ENCODE assay signal across 6 cellular contexts in the genomic region with DNA sequence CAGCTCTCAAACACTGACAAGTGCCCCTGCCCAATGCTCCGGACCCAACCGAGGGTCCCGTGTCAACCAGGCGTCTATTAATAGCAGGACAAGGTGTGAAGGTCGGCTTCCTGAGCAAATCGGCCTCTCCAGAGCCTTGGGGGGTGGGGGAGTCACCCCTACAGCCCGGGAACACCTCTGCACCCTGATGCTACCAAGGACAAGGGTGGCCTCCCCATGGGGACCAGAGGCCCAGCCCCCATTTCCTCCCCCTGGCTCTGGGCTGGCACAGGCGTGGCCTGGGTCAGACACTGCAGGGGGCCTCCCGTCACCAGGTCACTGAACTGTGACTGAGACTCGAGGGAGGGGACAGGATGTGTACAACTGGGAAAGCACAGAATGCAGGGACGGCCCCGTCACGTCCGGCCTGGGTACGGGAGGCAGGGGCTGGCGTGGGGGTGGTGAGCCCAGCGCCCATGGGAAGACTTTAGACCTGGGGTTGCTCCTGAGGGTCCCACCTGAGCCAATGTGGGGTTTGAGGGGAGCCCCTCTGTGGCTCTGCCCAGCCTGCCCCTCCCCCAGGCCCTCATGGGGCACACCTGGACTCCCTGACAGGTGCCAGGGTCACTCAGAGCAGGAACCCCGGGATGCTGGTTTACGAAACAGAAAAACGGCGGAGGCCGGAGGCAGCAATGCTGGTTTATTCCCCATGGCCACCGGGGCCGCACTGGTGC. TPM values are rescaled to one million over a fixed set of nuclear protein-coding genes. Genes with fewer than 3 reads are reported as not detected.
DNase-seq lines count a peak whose midpoint lies in the region; ATAC-seq and TF ChIP-seq lines count a peak whose summit lies in the region.

No MANE protein-coding gene starts in this region.

- peak; percentile 71 for DNase-seq in activated naive CD4-positive, alpha-beta T cell treated with Interleukin-2 at 50 U/mL for 16 hours
- DNase-seq in mesenchymal stem cell: peak; percentile 88
- DNase-seq in SK-N-DZ (ENCODE audit: low spot score): no peak

- peak overlapping the region in 1 of 2 experiments; percentile 44 for H3K14ac ChIP-seq in mesenchymal stem cell (ENCODE audit: low read length in 2 of 2)

- peak overlapping the region; percentile 29 to 73 for H3K4me3 ChIP-seq in mesenchymal stem cell (ENCODE audit: insufficient read depth in 1 of 2, low read depth in 1 of 2, low read length in 2 of 2)
- peak overlapping the region; percentile 69 for H3K4me3 ChIP-seq in urinary bladder (ENCODE audit: low read depth, low read length)

- H4K91ac ChIP-seq in mesenchymal stem cell (ENCODE audit: low read length): peak overlapping the region; percentile 83

- H3K36me3 ChIP-seq in mesenchymal stem cell (ENCODE audit: control insufficient read depth in 1 of 2, insufficient read depth in 2 of 2, low read depth in 1 of 2, low read length in 2 of 2) (peaks cover 33 to 62% of the 10 kb centered on the region in 2 experiments), urinary bladder (ENCODE audit: insufficient read depth) (no peaks in the 10 kb centered on the region)

- H3K4me1 ChIP-seq in mesenchymal stem cell (ENCODE audit: control insufficient read depth, insufficient read depth, low read depth, low read length) (peaks cover 53% of the 10 kb centered on the region), urinary bladder (ENCODE audit: insufficient read depth) (no peaks in the 10 kb centered on the region)

- no peaks in the 10 kb centered on the region for H3K27me3 ChIP-seq in mesenchymal stem cell (ENCODE audit: control insufficient read depth in 1 of 2, insufficient read depth in 1 of 2, low read length in 2 of 2)

- no peaks in the 10 kb centered on the region for H3K9me3 ChIP-seq in mesenchymal stem cell (ENCODE audit: control insufficient read depth, low read length)

- peak overlapping the region; percentile 61 to 87 for H3K18ac ChIP-seq in mesenchymal stem cell (ENCODE audit: low read depth in 1 of 2, low read length in 2 of 2)

- H2BK5ac ChIP-seq in mesenchymal stem cell (ENCODE audit: low read depth, low read length, poor library complexity, severe bottlenecking): peak overlapping the region; percentile 48

- peak overlapping the region; percentile 50 for H3K27ac ChIP-seq in mesenchymal stem cell (ENCODE audit: low read length, poor library complexity, severe bottlenecking)
- peak overlapping the region; percentile 74 for H3K27ac ChIP-seq in urinary bladder (ENCODE audit: low read depth)

- H3K4me2 ChIP-seq in mesenchymal stem cell (ENCODE audit: low read length, poor library complexity, severe bottlenecking): peak overlapping the region; percentile 75

- H3K9ac ChIP-seq in mesenchymal stem cell (ENCODE audit: low read length): peak overlapping the region; percentile 66

- peak overlapping the region; percentile 87 for H2BK120ac ChIP-seq in mesenchymal stem cell (ENCODE audit: low read depth, low read length)

- peak; percentile 61; the same call in 1 of the 2 replicates for TF ChIP-seq EP300 in Ishikawa (IDR thresholded peaks at IDR 0.05; ENCODE audit: borderline replicate concordance)

- H3K23ac ChIP-seq in mesenchymal stem cell (ENCODE audit: low read length in 2 of 2): no peak overlapping the region

- H3K79me1 ChIP-seq in mesenchymal stem cell (replicated peaks; ENCODE audit: low read length, poor library complexity, severe bottlenecking): peaks cover 15% of the 10 kb centered on the region

- 38% methylated on average over 24 of the region's 24 CpGs for WGBS in mesenchymal stem cell
- 50% methylated on average over 24 of the region's 24 CpGs for WGBS in urinary bladder

- H3K4ac ChIP-seq in mesenchymal stem cell (ENCODE audit: low read depth in 1 of 2, low read length in 2 of 2): peak overlapping the region in 1 of 2 experiments; percentile 8

- peak overlapping the region; percentile 73 for H4K8ac ChIP-seq in mesenchymal stem cell (ENCODE audit: low read length)

- ATAC-seq in GM19395 (IDR thresholded peaks at IDR 0.05; ENCODE audit: unreplicated experiment): peak; percentile 83

- no peak; the same call in 1 of the 2 replicates for TF ChIP-seq RAD21 in Ishikawa (IDR thresholded peaks at IDR 0.05; ENCODE audit: low read depth)

- H2AFZ ChIP-seq in mesenchymal stem cell (ENCODE audit: low read depth, low read length): no peak overlapping the region

- H2BK15ac ChIP-seq in mesenchymal stem cell (ENCODE audit: low read depth, poor library complexity, severe bottlenecking): peak overlapping the region; percentile 26

- peak overlapping the region in 1 of 2 experiments; percentile 17 for H2BK12ac ChIP-seq in mesenchymal stem cell (ENCODE audit: low read length in 2 of 2)

- H2AK5ac ChIP-seq in mesenchymal stem cell (ENCODE audit: low read length, severe bottlenecking): peak overlapping the region; percentile 18

TF ChIP-seq in Ishikawa, 13 proteins besides CTCF, POLR2A, EP300 and RAD21 (continues in another document):
- TF ChIP-seq, protein P1, sequence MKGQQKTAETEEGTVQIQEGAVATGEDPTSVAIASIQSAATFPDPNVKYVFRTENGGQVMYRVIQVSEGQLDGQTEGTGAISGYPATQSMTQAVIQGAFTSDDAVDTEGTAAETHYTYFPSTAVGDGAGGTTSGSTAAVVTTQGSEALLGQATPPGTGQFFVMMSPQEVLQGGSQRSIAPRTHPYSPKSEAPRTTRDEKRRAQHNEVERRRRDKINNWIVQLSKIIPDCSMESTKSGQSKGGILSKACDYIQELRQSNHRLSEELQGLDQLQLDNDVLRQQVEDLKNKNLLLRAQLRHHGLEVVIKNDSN (IDR thresholded peaks at IDR 0.05): 0 out of 2 replicates have a peak, but pooled peaks have one; percentile 6
- no peak for TF ChIP-seq TAF1 (IDR thresholded peaks at IDR 0.05; ENCODE audit: low read depth)
- TF ChIP-seq TCF12 (IDR thresholded peaks at IDR 0.05; ENCODE audit: low read depth): peak; percentile 66; the same call in 1 of the 2 replicates
- 0 out of 2 replicates have a peak, but pooled peaks have one; percentile 13 for TF ChIP-seq YY1 (IDR thresholded peaks at IDR 0.05; ENCODE audit: low read depth)
- TF ChIP-seq TEAD4 (IDR thresholded peaks at IDR 0.05): peak; percentile 38; the same call in 1 of the 2 replicates
- peak; percentile 14; the same call in 1 of the 2 replicates for TF ChIP-seq NFIC (IDR thresholded peaks at IDR 0.05)
- peak; percentile 66 for TF ChIP-seq CREB1 (IDR thresholded peaks at IDR 0.05; ENCODE audit: low read depth)
- TF ChIP-seq EGR1 (IDR thresholded peaks at IDR 0.05): no peak; the same call in 1 of the 2 replicates
- no peak for TF ChIP-seq FOXM1 (IDR thresholded peaks at IDR 0.05; ENCODE audit: borderline replicate concordance, low read depth)
- peak; percentile 67; the same call in 1 of the 2 replicates for TF ChIP-seq ZBTB7A (IDR thresholded peaks at IDR 0.05; ENCODE audit: low read depth)
- TF ChIP-seq CEBPB (IDR thresholded peaks at IDR 0.05): 0 out of 2 replicates have a peak, but pooled peaks have one; percentile 5
- TF ChIP-seq, protein P2, sequence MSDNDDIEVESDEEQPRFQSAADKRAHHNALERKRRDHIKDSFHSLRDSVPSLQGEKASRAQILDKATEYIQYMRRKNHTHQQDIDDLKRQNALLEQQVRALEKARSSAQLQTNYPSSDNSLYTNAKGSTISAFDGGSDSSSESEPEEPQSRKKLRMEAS (IDR thresholded peaks at IDR 0.05): peak; percentile 72

RNA-seq across cellular contexts. Expression of a gene that starts 0.6 kb away (rescaled TPM):
- 319 TPM for polyA plus RNA-seq in mesenchymal stem cell (2013, experiment 1 of 2)
- polyA plus RNA-seq in mesenchymal stem cell (2013, experiment 2 of 2): 325 TPM
- total RNA-seq in urinary bladder: 90.4 TPM
- 145 TPM for polyA plus RNA-seq in urinary bladder
- polyA plus RNA-seq in SK-N-DZ (2014; cell fraction: cytosol; rRNA removed): 87.8 and 89.4 TPM in 2 replicates
- polyA plus RNA-seq in SK-N-DZ (2014; cell fraction: nucleus; rRNA removed): 94.7 and 97.2 TPM in 2 replicates

RNA-seq across cellular contexts. Expression of a gene that starts 11.5 kb away (rescaled TPM):
- 120 TPM for polyA plus RNA-seq in mesenchymal stem cell (2013, experiment 1 of 2)
- 109 TPM for polyA plus RNA-seq in mesenchymal stem cell (2013, experiment 2 of 2)
- total RNA-seq in urinary bladder: 14.8 TPM
- 35.7 TPM for polyA plus RNA-seq in urinary bladder
- 79.6 and 90.5 TPM in 2 replicates for polyA plus RNA-seq in SK-N-DZ (2014; cell fraction: cytosol; rRNA removed)
- 223 and 279 TPM in 2 replicates for polyA plus RNA-seq in SK-N-DZ (2014; cell fraction: nucleus; rRNA removed)

RNA-seq across cellular contexts. Expression of a gene that starts 13.1 kb away (rescaled TPM):
- 0.12 TPM for polyA plus RNA-seq in mesenchymal stem cell (2013, experiment 1 of 2)
- 0.11 TPM for polyA plus RNA-seq in mesenchymal stem cell (2013, experiment 2 of 2)
- not detected for total RNA-seq in urinary bladder
- polyA plus RNA-seq in urinary bladder: 0.13 TPM
- 0.77 TPM in 1 of 2 replicates, not detected in the other for polyA plus RNA-seq in SK-N-DZ (2014; cell fraction: cytosol; rRNA removed)
- polyA plus RNA-seq in SK-N-DZ (2014; cell fraction: nucleus; rRNA removed): not detected in 2 replicates

RNA-seq across cellular contexts. Expression of a gene that starts 34.9 kb away (rescaled TPM):
- polyA plus RNA-seq in mesenchymal stem cell (2013, experiment 1 of 2): 0.06 TPM
- polyA plus RNA-seq in mesenchymal stem cell (2013, experiment 2 of 2): 0.10 TPM
- total RNA-seq in urinary bladder: not detected
- 0.82 TPM for polyA plus RNA-seq in urinary bladder
- polyA plus RNA-seq in SK-N-DZ (2014; cell fraction: cytosol; rRNA removed): 0.22 and 0.82 TPM in 2 replicates
- 0.16 and 0.21 TPM in 2 replicates for polyA plus RNA-seq in SK-N-DZ (2014; cell fraction: nucleus; rRNA removed)

RNA-seq across cellular contexts. Expression of a gene that starts 54.8 kb away (rescaled TPM):
- 12.6 TPM for polyA plus RNA-seq in mesenchymal stem cell (2013, experiment 1 of 2)
- polyA plus RNA-seq in mesenchymal stem cell (2013, experiment 2 of 2): 10.8 TPM
- total RNA-seq in urinary bladder: 10.0 TPM
- polyA plus RNA-seq in urinary bladder: 19.6 TPM
- 50.9 and 65.7 TPM in 2 replicates for polyA plus RNA-seq in SK-N-DZ (2014; cell fraction: cytosol; rRNA removed)
- polyA plus RNA-seq in SK-N-DZ (2014; cell fraction: nucleus; rRNA removed): 115 and 130 TPM in 2 replicates
